In genomic region chr13:91845612-91846011, GRCh38 we compare ENCODE assay signal across 1 cellular context.
TF ChIP-seq lines count a peak whose summit lies in the region.

No MANE protein-coding gene starts in this region.

TF ChIP-seq in SK-N-SH treated with all-trans-retinoic acid at 6 μM for 48 hours, 23 proteins besides CTCF, POLR2A, EP300 and RAD21 (continued from another document):
- no peak for TF ChIP-seq TSHZ2 (CRISPR knock-in tag; IDR thresholded peaks at IDR 0.05)
- TF ChIP-seq TCF4 (CRISPR knock-in tag; IDR thresholded peaks at IDR 0.05; ENCODE audit: borderline replicate concordance), result no peak
- no peak for TF ChIP-seq OSR1 (CRISPR knock-in tag; IDR thresholded peaks at IDR 0.05)
- peak; percentile 81 for TF ChIP-seq ISL1 (CRISPR knock-in tag; IDR thresholded peaks at IDR 0.05)
- no peak for TF ChIP-seq PPARA (CRISPR knock-in tag; IDR thresholded peaks at IDR 0.05; ENCODE audit: borderline replicate concordance)
